ENCODE assay signal across 13 cellular contexts in the genomic region with DNA sequence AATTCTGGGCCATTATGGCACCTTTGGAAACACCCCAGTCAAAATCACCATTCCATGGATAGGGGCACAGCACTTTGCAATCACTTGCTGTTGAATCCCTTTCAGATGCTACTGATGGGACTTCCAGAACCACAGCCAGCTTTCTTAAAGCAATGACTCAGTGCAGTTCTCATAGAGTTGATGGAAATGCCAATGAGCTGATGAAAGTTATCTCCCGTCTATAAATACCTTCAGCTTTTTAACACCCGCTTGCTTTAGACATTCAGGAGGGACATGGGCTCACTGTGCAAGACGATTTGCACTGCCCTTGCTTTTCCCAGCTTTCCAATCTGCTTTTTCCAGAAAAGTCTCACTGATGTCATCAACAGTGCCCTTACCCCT.
A peak's percentile ranks its signal among the peaks of the same experiment; 100 is the strongest.
DNase-seq lines count a peak whose midpoint lies in the region; ATAC-seq, FAIRE-seq and TF ChIP-seq lines count a peak whose summit lies in the region.
"Had no signal": no experiment of that assay in that cellular context is flagged by ENCODE, and none has a peak within 500 bp of the region (broad histone marks: within the 10 kb centered on the region; RNA-seq: fewer than 3 reads in every experiment).

No MANE protein-coding gene starts in this region.

- ATAC-seq in HG02970 (IDR thresholded peaks at IDR 0.05; ENCODE audit: low FRiP score, unreplicated experiment): no peak
- ATAC-seq: activated CD8-positive, alpha-beta T cell treated with anti-CD3 and anti-CD28 coated beads for 36 hours; effector memory CD8-positive, alpha-beta T cell; natural killer cell treated with Interleukin-12 subunit alpha and Interleukin-12 subunit beta and Interleukin-15 and Interleukin-18, amount 100 ng/mL, for 72 hours; sciatic nerve had no signal

- peak; percentile 22 for DNase-seq in HS-27A (ENCODE audit: low read depth)
- peak; percentile 10 for DNase-seq in bronchial epithelial cell (ENCODE audit: low read depth)
- no peak for DNase-seq in left ventricle myocardium inferior
- peak; percentile 64 for DNase-seq in urothelium cell line (ENCODE audit: low spot score)
- DNase-seq in dorsolateral prefrontal cortex: no peak
- no peak for DNase-seq in NCI-H524 treated with DMSO at 0.1 percent for 48 hours (lab: John Stamatoyannopoulos, UW)
- DNase-seq: activated CD8-positive, alpha-beta T cell treated with anti-CD3 and anti-CD28 coated beads for 36 hours; effector memory CD8-positive, alpha-beta T cell; hypothalamus; left lung had no signal

- H3K27me3 ChIP-seq in bronchial epithelial cell (ENCODE audit: control insufficient read depth, insufficient read depth, low read length) (no peaks in the 10 kb centered on the region), left ventricle myocardium inferior (ENCODE audit: low read depth) (no peaks in the 10 kb centered on the region), dorsolateral prefrontal cortex (no peaks in the 10 kb centered on the region)
- H3K27me3 ChIP-seq: left lung had no signal

- no peaks in the 10 kb centered on the region for H3K9me3 ChIP-seq in left ventricle myocardium inferior (replicated peaks)
- H3K9me3 ChIP-seq: left lung had no signal

- FAIRE-seq in bronchial epithelial cell (lab: Jason Lieb, UNC) (no peak), urothelium cell line (lab: Jason Lieb, UNC) (peak; percentile 63)

- peaks cover 7% of the 10 kb centered on the region for H3K36me3 ChIP-seq in bronchial epithelial cell (ENCODE audit: control insufficient read depth, insufficient read depth, low read length)
- peaks cover 24% of the 10 kb centered on the region for H3K36me3 ChIP-seq in left ventricle myocardium inferior

- peaks cover 42% of the 10 kb centered on the region for H3K4me1 ChIP-seq in left ventricle myocardium inferior
- H3K4me1 ChIP-seq: left lung had no signal

- H3K27ac ChIP-seq in left ventricle myocardium inferior (replicated peaks) (peak overlapping the region; percentile 85), dorsolateral prefrontal cortex (peak overlapping the region in 3 of 59 donors; percentile 1 to 26 (median 8))
- H3K27ac ChIP-seq: left lung had no signal

- TF ChIP-seq CTCF in bronchial epithelial cell (IDR thresholded peaks at IDR 0.05; ENCODE audit: insufficient read depth, low read length, severe bottlenecking): no peak
- no peak for TF ChIP-seq CTCF in left ventricle myocardium inferior (IDR thresholded peaks at IDR 0.05; ENCODE audit: borderline replicate concordance)
- TF ChIP-seq CTCF in dorsolateral prefrontal cortex (IDR thresholded peaks at IDR 0.05 in 54 of 56, conservative IDR thresholded peaks at IDR 0.05 in 2 of 56; ENCODE audit: low read depth in 1 of 56, partially characterized antibody in 56 of 56): no peak

- intact Hi-C loops in left ventricle myocardium inferior (cut with micrococcal nuclease): no loop called here
- intact Hi-C loops in dorsolateral prefrontal cortex (cut with DNase I): no loop called here

- H3K4me3 ChIP-seq in bronchial epithelial cell (ENCODE audit: low read depth, low read length) (no peak overlapping the region), left ventricle myocardium inferior (no peak overlapping the region), dorsolateral prefrontal cortex (no peak overlapping the region)
- H3K4me3 ChIP-seq: left lung had no signal

Comparison
In these comparisons a context has a peak if more than half of its experiments do, and no peak if none do; other contexts are left out.
1. DNase-seq: peak in HS-27A (single experiment), bronchial epithelial cell (single experiment) and urothelium cell line (single experiment); none in left ventricle myocardium inferior (single experiment), dorsolateral prefrontal cortex (0 of 10) and NCI-H524 treated with DMSO at 0.1 percent for 48 hours (single experiment).